ENCODE assay signal across 9 cellular contexts in genomic region chr9:89387970-89388867, GRCh38.
DNase-seq lines count a peak whose midpoint lies in the region; ATAC-seq and TF ChIP-seq lines count a peak whose summit lies in the region.
"Had no signal": no experiment of that assay in that cellular context is flagged by ENCODE, and none has a peak within 500 bp of the region (broad histone marks: within the 10 kb centered on the region; RNA-seq: fewer than 3 reads in every experiment).

No MANE protein-coding gene starts in this region.

- DNase-seq in CD1c-positive myeloid dendritic cell (ENCODE audit: extremely low spot score) (peak; percentile 96), SIG-M5 treated with dmso at 0.1 percent for 504 hours (lab: John Stamatoyannopoulos, UW; ENCODE audit: unreplicated experiment) (peak; percentile 91), foreskin melanocyte (peak; percentile 31), psoas muscle (peak; percentile 76 to 87), NCI-H1092 treated with DMSO at 0.1 percent for 48 hours (lab: John Stamatoyannopoulos, UW) (no peak), NCI-H2081 treated with DMSO at 0.1 percent for 48 hours (lab: John Stamatoyannopoulos, UW) (no peak)

- intact Hi-C loops in psoas muscle (cut with DNase I) = loop anchor here in 1 of 2 donors (5.0 to 10.0 kb wide), 2 partner anchors 109 to 157 kb away; partner anchors contain the start of gene SEMA4D

- no peak overlapping the region for H3K4me3 ChIP-seq in psoas muscle

- H3K27me3 ChIP-seq in psoas muscle (ENCODE audit: insufficient read depth in 3 of 3, low read length in 2 of 3) = no peaks in the 10 kb centered on the region

- WGBS in psoas muscle, 3 donors = 81 to 85% (median 83%) methylated on average over 19 to 20 of the region's 20 CpGs

- peak overlapping the region; percentile 85 for H3K27ac ChIP-seq in psoas muscle
- H3K27ac ChIP-seq: parathyroid adenoma had no signal

- ATAC-seq in psoas muscle (peak; percentile 69 to 84 (median 82)), GM18511 (IDR thresholded peaks at IDR 0.05; ENCODE audit: unreplicated experiment) (no peak), HG02884 (IDR thresholded peaks at IDR 0.05; ENCODE audit: unreplicated experiment) (no peak)

- H3K9me3 ChIP-seq in psoas muscle = no peaks in the 10 kb centered on the region

- peaks cover 3 to 76% of the 10 kb centered on the region in 2 donors for H3K36me3 ChIP-seq in psoas muscle (ENCODE audit: insufficient read depth in 1 of 2, low read depth in 1 of 2)

- no peak for TF ChIP-seq CTCF in psoas muscle (IDR thresholded peaks at IDR 0.05)

- H3K4me1 ChIP-seq in psoas muscle = peaks cover 18% of the 10 kb centered on the region
- H3K4me1 ChIP-seq: parathyroid adenoma had no signal

Comparison
In these comparisons a context has a peak if more than half of its experiments do, and no peak if none do; other contexts are left out.
1. DNase-seq: peak in CD1c-positive myeloid dendritic cell (single experiment), SIG-M5 treated with dmso at 0.1 percent for 504 hours (single experiment), foreskin melanocyte (single experiment) and psoas muscle (2 of 2); none in NCI-H1092 treated with DMSO at 0.1 percent for 48 hours (single experiment) and NCI-H2081 treated with DMSO at 0.1 percent for 48 hours (single experiment).
2. ATAC-seq: peak in psoas muscle (4 of 4); none in GM18511 (single experiment) and HG02884 (single experiment).